20 cellular contexts compared by ENCODE assay signal in genomic region chr6:151069641-151070040, GRCh38.
DNase-seq lines count a peak whose midpoint lies in the region; ATAC-seq, FAIRE-seq and TF ChIP-seq lines count a peak whose summit lies in the region.
"Had no signal": no experiment of that assay in that cellular context is flagged by ENCODE, and none has a peak within 500 bp of the region (broad histone marks: within the 10 kb centered on the region; RNA-seq: fewer than 3 reads in every experiment).

No MANE protein-coding gene starts in this region.

- H3K36me3 ChIP-seq in IMR-90 (ENCODE audit: control insufficient read depth, insufficient read depth, low read length) (peaks cover 17% of the 10 kb centered on the region), esophagus squamous epithelium (no peaks in the 10 kb centered on the region), aorta (ENCODE audit: control insufficient read depth in 1 of 2, insufficient read depth in 2 of 2, low read length in 1 of 2) (no peaks in the 10 kb centered on the region), pancreas (no peaks in the 10 kb centered on the region)
- H3K36me3 ChIP-seq: prostate gland had no signal

- no peaks in the 10 kb centered on the region for H3K9me3 ChIP-seq in A549
- no peaks in the 10 kb centered on the region for H3K9me3 ChIP-seq in IMR-90 (ENCODE audit: control insufficient read depth, insufficient read depth, low read length)
- H3K9me3 ChIP-seq in esophagus squamous epithelium = no peaks in the 10 kb centered on the region
- no peaks in the 10 kb centered on the region for H3K9me3 ChIP-seq in aorta (ENCODE audit: control insufficient read depth, low read length)
- no peaks in the 10 kb centered on the region for H3K9me3 ChIP-seq in pancreas
- H3K9me3 ChIP-seq: prostate gland had no signal

- peaks cover 21 to 45% of the 10 kb centered on the region in 2 experiments for H3K79me1 ChIP-seq in IMR-90 (ENCODE audit: low read depth in 1 of 2, low read length in 2 of 2)

- WGBS in A549 (ENCODE audit: missing lambda C conversion rate) = 93% methylated on average over 8 of the region's 8 CpGs
- WGBS in IMR-90 (ENCODE audit: extremely low coverage in 2 of 2, insufficient read length in 1 of 2), 2 experiments = 98% methylated on average over 6 of the region's 8 CpGs; no CpG with 5 or more reads in 1 of the 2 experiments
- 90 to 91% methylated on average over 7 to 8 of the region's 8 CpGs for WGBS in esophagus squamous epithelium, 2 donors
- WGBS in aorta, 2 donors = 90 to 93% methylated on average over 8 of the region's 8 CpGs
- WGBS in pancreas, 2 donors = 93% methylated on average over 8 of the region's 8 CpGs

- no peak for TF ChIP-seq POLR2A in A549 (IDR thresholded peaks at IDR 0.05; ENCODE audit: low read length)
- TF ChIP-seq POLR2A in IMR-90 (IDR thresholded peaks at IDR 0.05; ENCODE audit: low read depth, low read length) = no peak
- TF ChIP-seq POLR2A in esophagus squamous epithelium (IDR thresholded peaks at IDR 0.05) = no peak

- DNase-seq in A549 (ENCODE audit: low read depth in 1 of 2, low spot score in 1 of 2) (no peak), IMR-90 (no peak), esophagus squamous epithelium (lab: John Stamatoyannopoulos, UW) (no peak), progenitor cell of endocrine pancreas (ENCODE audit: low spot score, unreplicated experiment) (no peak), aorta (no peak), EL (no peak), pancreas (no peak)
- DNase-seq in activated T-cell treated with anti-CD3 and anti-CD28 coated beads, Interleukin-2, amount 50 U/mL, for 72 hours = no peak
- DNase-seq: activated CD4-positive, alpha-beta T cell treated with anti-CD3 and anti-CD28 coated beads for 1 hour; activated naive CD4-positive, alpha-beta T cell treated with anti-CD3 and anti-CD28 coated beads for 36 hours; activated T-cell treated with anti-CD3 and anti-CD28 coated beads for 4 hours; dorsolateral prefrontal cortex; NCI-H446; SIG-M5; stimulated activated CD4-positive, alpha-beta T cell treated with anti-CD3 and anti-CD28 coated beads, Interleukin-15, amount 100 ng/mL, for 24 hours had no signal

- in situ Hi-C loops in IMR-90 (cut with MboI; ENCODE audit: low sequenced_read_pairs) = loop anchor here (25.0 kb wide), 1 partner anchor 1232 kb away; no protein-coding TSS in a partner anchor

- H3K18ac ChIP-seq in IMR-90 (ENCODE audit: low read depth, low read length) = peak overlapping the region; percentile 81

- H2AK5ac ChIP-seq in IMR-90 (ENCODE audit: low read depth, low read length) = peak overlapping the region; percentile 90

- H3K9me1 ChIP-seq in IMR-90 (ENCODE audit: insufficient read depth, low read length) = peaks cover 20% of the 10 kb centered on the region

- dilution Hi-C loops in IMR-90 (cut with HindIII; ENCODE audit: low sequenced_read_pairs, unreplicated experiment) = no loop called here

- peaks cover 11% of the 10 kb centered on the region for H4K20me1 ChIP-seq in IMR-90 (ENCODE audit: insufficient read depth, low read length)

- TF ChIP-seq RAD21 in A549 (conservative IDR thresholded peaks at IDR 0.05 in 1 of 2, IDR thresholded peaks at IDR 0.05 in 1 of 2) (no peak), IMR-90 (IDR thresholded peaks at IDR 0.05; ENCODE audit: low read length) (no peak)

- peak overlapping the region; percentile 31 for H2BK20ac ChIP-seq in IMR-90 (ENCODE audit: low read depth, low read length)

- intact Hi-C loops in IMR-90 (cut with micrococcal nuclease) = loop anchor here (2.0 to 10.0 kb wide), 3 partner anchors 29 to 175 kb away; no protein-coding TSS in a partner anchor
- intact Hi-C loops in esophagus squamous epithelium (cut with DNase I) = no loop called here
- intact Hi-C loops in aorta (cut with DNase I) = no loop called here
- intact Hi-C loops in pancreas (cut with DNase I) = no loop called here

- no peak overlapping the region for H2AFZ ChIP-seq in IMR-90 (replicated peaks; ENCODE audit: low read length, poor library complexity)

- H3K56ac ChIP-seq in IMR-90 (ENCODE audit: extremely low read depth, insufficient read depth, low read length) = no peak overlapping the region

- peak overlapping the region; percentile 62; the same call in 1 of the 3 replicates for H2BK15ac ChIP-seq in IMR-90 (ENCODE audit: low read depth, low read length)

- ATAC-seq in A549 = no peak
- ATAC-seq in IMR-90 (ENCODE audit: low read depth) = no peak
- ATAC-seq in aorta (ENCODE audit: low FRiP score) = no peak
- no peak for ATAC-seq in activated T-cell treated with anti-CD3 and anti-CD28 coated beads, Interleukin-2, amount 50 U/mL, for 72 hours (replicated peaks in 1 of 2)
- ATAC-seq in pancreas = no peak

- POLR2A ChIA-PET in A549 (lab: Yijun Ruan, JAX) = interaction anchor here (0.6 to 1.6 kb wide), 2 partner anchors 25 to 41 kb away, joined by 4 to 6 read pairs; no protein-coding TSS in a partner anchor
- POLR2A ChIA-PET in IMR-90 (lab: Charles Lee; ENCODE audit: unreplicated experiment) = interaction anchor here (0.6 kb wide), 1 partner anchor 19 kb away, joined by 9 read pairs; no protein-coding TSS in a partner anchor

- TF ChIP-seq EP300 in A549 (IDR thresholded peaks at IDR 0.05) = no peak

- FAIRE-seq in A549 (lab: Jason Lieb, UNC) (no peak), pancreas (lab: Jason Lieb, UNC) (no peak)
- FAIRE-seq: D721Med, H54 had no signal

- H3K4me1 ChIP-seq in A549 (peaks cover 51% of the 10 kb centered on the region), IMR-90 (ENCODE audit: control insufficient read depth, insufficient read depth, low read length) (peaks cover 24% of the 10 kb centered on the region), esophagus squamous epithelium (peaks cover 0 to 40% (median 17%) of the 10 kb centered on the region in 3 donors), aorta (ENCODE audit: control insufficient read depth in 1 of 2, insufficient read depth in 2 of 2, low read length in 2 of 2) (peaks cover 0 to 2% of the 10 kb centered on the region in 2 donors), pancreas (peaks cover 0 to 9% (median 5%) of the 10 kb centered on the region in 3 donors)
- H3K4me1 ChIP-seq: prostate gland had no signal

- peak overlapping the region; percentile 42 to 49; a peak in 2 of 4 replicates for H4K8ac ChIP-seq in IMR-90 (ENCODE audit: low read depth in 2 of 2, low read length in 2 of 2)

- H3K14ac ChIP-seq in IMR-90 (replicated peaks; ENCODE audit: low read depth, low read length) = peak overlapping the region; percentile 69

- no peak overlapping the region; the same call in 1 of the 2 replicates for H3K23ac ChIP-seq in IMR-90 (ENCODE audit: low read depth, low read length)

- peaks cover 1% of the 10 kb centered on the region for H3K4me1 Mint-ChIP-seq in progenitor cell of endocrine pancreas (ENCODE audit: low read depth)
- H3K4me1 Mint-ChIP-seq in activated T-cell treated with anti-CD3 and anti-CD28 coated beads, Interleukin-2, amount 50 U/mL, for 72 hours (ENCODE audit: low read depth) = no peaks in the 10 kb centered on the region

- no peak overlapping the region for H2AK9ac ChIP-seq in IMR-90 (replicated peaks; ENCODE audit: low read depth, low read length, poor library complexity)

- H2BK5ac ChIP-seq in IMR-90 (ENCODE audit: low read depth, low read length, poor library complexity, severe bottlenecking) = peak overlapping the region; percentile 98

- H3K27ac ChIP-seq in A549 (peak overlapping the region; percentile 90 to 98), IMR-90 (ENCODE audit: insufficient read depth, low read length) (peak overlapping the region; percentile 49), esophagus squamous epithelium (peak overlapping the region; percentile 60 to 92 (median 82)), aorta (ENCODE audit: low read depth in 1 of 2, low read length in 2 of 2) (peak overlapping the region in 1 of 2 donors; percentile 17), pancreas (no peak overlapping the region)

- H3K4ac ChIP-seq in IMR-90 (ENCODE audit: low read depth, low read length) = peak overlapping the region; percentile 44

- peak overlapping the region; percentile 32 for H3K27ac Mint-ChIP-seq in progenitor cell of endocrine pancreas
- no peak overlapping the region for H3K27ac Mint-ChIP-seq in activated T-cell treated with anti-CD3 and anti-CD28 coated beads, Interleukin-2, amount 50 U/mL, for 72 hours
- H3K27ac Mint-ChIP-seq: activated naive CD4-positive, alpha-beta T cell treated with anti-CD3 and anti-CD28 coated beads for 36 hours; T-helper 2 cell treated with Interferon-gamma antibody and Interleukin-4, amounts not matched to agents 5 μg/mL and 100 μg/mL, for 36 hours had no signal

- H3K4me2 ChIP-seq in A549 (peak overlapping the region; percentile 79), IMR-90 (ENCODE audit: low read depth, low read length) (no peak overlapping the region)

- H3K9ac ChIP-seq in IMR-90 (ENCODE audit: low read depth, low read length) = no peak overlapping the region

- peak overlapping the region; percentile 48 for H4K91ac ChIP-seq in IMR-90 (ENCODE audit: insufficient read depth, low read depth, low read length)

- no peak overlapping the region for H3K4me3 Mint-ChIP-seq in progenitor cell of endocrine pancreas (ENCODE audit: low read depth)
- H3K4me3 Mint-ChIP-seq in activated T-cell treated with anti-CD3 and anti-CD28 coated beads, Interleukin-2, amount 50 U/mL, for 72 hours = no peak overlapping the region
- H3K4me3 Mint-ChIP-seq: activated naive CD4-positive, alpha-beta T cell treated with anti-CD3 and anti-CD28 coated beads for 36 hours; brain; T-helper 2 cell treated with Interferon-gamma antibody and Interleukin-4, amounts not matched to agents 5 μg/mL and 100 μg/mL, for 36 hours had no signal

- CTCF ChIA-PET in A549 (lab: Yijun Ruan, JAX) (interaction anchor here (1.8 to 7.5 kb wide), 2 partner anchors 9 to 255 kb away, joined by 5 to 43 read pairs; no protein-coding TSS in a partner anchor), IMR-90 (lab: Yijun Ruan, JAX) (interaction anchor here (0.6 to 5.1 kb wide), 3 partner anchors 36 to 254 kb away, joined by 5 to 19 read pairs (median 6); no protein-coding TSS in a partner anchor)

- BruUV-seq in IMR-90 (replicated peaks; lab: Mats Ljungman, UMichigan) = no TSS peak

- no peaks in the 10 kb centered on the region for H3K27me3 Mint-ChIP-seq in progenitor cell of endocrine pancreas
- H3K27me3 Mint-ChIP-seq in activated T-cell treated with anti-CD3 and anti-CD28 coated beads, Interleukin-2, amount 50 U/mL, for 72 hours (ENCODE audit: low read depth) = no peaks in the 10 kb centered on the region

- H3K27me3 ChIP-seq in IMR-90 (ENCODE audit: control insufficient read depth, insufficient read depth, low read length) (no peaks in the 10 kb centered on the region), esophagus squamous epithelium (no peaks in the 10 kb centered on the region), aorta (ENCODE audit: control insufficient read depth in 1 of 2, insufficient read depth in 2 of 2, low read length in 1 of 2) (no peaks in the 10 kb centered on the region), pancreas (no peaks in the 10 kb centered on the region)
- H3K27me3 ChIP-seq: dorsolateral prefrontal cortex had no signal

- no peak for TF ChIP-seq CTCF in A549 (IDR thresholded peaks at IDR 0.05)
- TF ChIP-seq CTCF in IMR-90 (conservative IDR thresholded peaks at IDR 0.05; ENCODE audit: low read depth, low read length) = no peak
- no peak for TF ChIP-seq CTCF in esophagus squamous epithelium (IDR thresholded peaks at IDR 0.05)
- TF ChIP-seq CTCF in progenitor cell of endocrine pancreas (IDR thresholded peaks at IDR 0.05; ENCODE audit: unreplicated experiment) = no peak
- TF ChIP-seq CTCF in pancreas (IDR thresholded peaks at IDR 0.05) = no peak

- peak overlapping the region; percentile 37 for H4K5ac ChIP-seq in IMR-90 (ENCODE audit: low read depth, low read length)

- peaks cover 1% of the 10 kb centered on the region for H3K36me3 Mint-ChIP-seq in progenitor cell of endocrine pancreas (ENCODE audit: insufficient read depth)
- peaks cover 16 to 32% of the 10 kb centered on the region in 2 donors for H3K36me3 Mint-ChIP-seq in activated T-cell treated with anti-CD3 and anti-CD28 coated beads, Interleukin-2, amount 50 U/mL, for 72 hours (ENCODE audit: insufficient read depth in 2 of 2)

- no peak overlapping the region for H3K4me3 ChIP-seq in A549
- H3K4me3 ChIP-seq in IMR-90 (ENCODE audit: insufficient read depth, low read depth, low read length) = no peak overlapping the region
- H3K4me3 ChIP-seq in esophagus squamous epithelium = no peak overlapping the region
- H3K4me3 ChIP-seq in aorta (ENCODE audit: low read length in 2 of 2) = no peak overlapping the region
- H3K4me3 ChIP-seq in pancreas = no peak overlapping the region
- H3K4me3 ChIP-seq: dorsolateral prefrontal cortex, prostate gland had no signal

- H3K9me3 Mint-ChIP-seq in progenitor cell of endocrine pancreas (ENCODE audit: low read depth) = no peaks in the 10 kb centered on the region
- H3K9me3 Mint-ChIP-seq in activated T-cell treated with anti-CD3 and anti-CD28 coated beads, Interleukin-2, amount 50 U/mL, for 72 hours = peaks cover 0 to 6% of the 10 kb centered on the region in 2 donors
- H3K9me3 Mint-ChIP-seq: T-helper 2 cell treated with Interferon-gamma antibody and Interleukin-4, amounts not matched to agents 5 μg/mL and 100 μg/mL, for 36 hours had no signal

- peak overlapping the region; percentile 68; the same call in 1 of the 2 replicates for H2BK120ac ChIP-seq in IMR-90 (ENCODE audit: low read depth, low read length)

Comparison
In these comparisons a context has a peak if more than half of its experiments do, and no peak if none do; other contexts are left out.
1. H3K27ac ChIP-seq: peak in A549 (2 of 2), IMR-90 (single experiment) and esophagus squamous epithelium (4 of 4); none in pancreas (0 of 4).